Comparison of ENCODE assay signal across 1 cellular context in genomic region chr22:31259798-31260473, GRCh38.
TF ChIP-seq lines count a peak whose summit lies in the region.

No MANE protein-coding gene starts in this region.

TF ChIP-seq in HepG2, 621 proteins besides CTCF, POLR2A, EP300 and RAD21 (continued from another document):
- TF ChIP-seq ZNF562 (CRISPR knock-in tag; IDR thresholded peaks at IDR 0.05; ENCODE audit: borderline replicate concordance) = no peak
